Comparison of ENCODE assay signal across 19 cellular contexts in the genomic region with DNA sequence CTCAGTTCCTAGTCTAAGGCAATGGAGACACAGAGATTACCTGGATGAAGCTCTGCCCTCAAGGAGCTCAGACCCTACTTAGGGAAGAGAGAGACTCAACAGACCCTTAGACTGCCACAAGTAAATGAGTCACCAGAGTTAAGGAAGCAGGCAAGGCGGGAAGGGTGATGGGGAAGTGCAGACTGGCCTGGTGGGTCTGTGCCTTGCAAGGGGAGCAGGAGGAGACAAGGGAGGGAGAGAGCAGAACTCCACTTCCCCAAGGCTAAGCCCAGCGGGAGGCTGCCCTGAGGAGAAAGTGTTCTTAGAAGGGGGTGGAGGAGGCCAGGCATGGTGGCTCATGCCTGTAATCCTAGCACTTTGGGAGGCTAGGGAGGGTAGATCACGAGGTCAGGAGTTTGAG.
"Had no signal": no experiment of that assay in that cellular context is flagged by ENCODE, and none has a peak within 500 bp of the region (broad histone marks: within the 10 kb centered on the region; RNA-seq: fewer than 3 reads in every experiment).

No MANE protein-coding gene starts in this region.

- ATAC-seq: activated T-helper 17 cell treated with anti-CD3 and anti-CD28 coated beads, Interleukin-2, amount 50 U/mL, for 72 hours; effector memory CD8-positive, alpha-beta T cell; left colon had no signal

- H3K4me3 Mint-ChIP-seq: activated naive CD8-positive, alpha-beta T cell treated with anti-CD3 and anti-CD28 coated beads for 36 hours; activated T-helper 17 cell treated with anti-CD3 and anti-CD28 coated beads, Interleukin-2, amount 50 U/mL, for 72 hours; effector memory CD8-positive, alpha-beta T cell; mesothelial cell of epicardium; nephron had no signal

- DNase-seq: activated CD4-positive, alpha-beta T cell treated with anti-CD3 and anti-CD28 coated beads for 1 hour; activated naive CD4-positive, alpha-beta T cell; activated naive CD8-positive, alpha-beta T cell treated with anti-CD3 and anti-CD28 coated beads for 36 hours; activated T-cell treated with anti-CD3 and anti-CD28 coated beads, Interleukin-2, amount 50 U/mL, for 1 hour; amniotic stem cell; dermis blood vessel endothelial cell; effector memory CD8-positive, alpha-beta T cell; esophagus squamous epithelium; left colon; retina; stimulated activated CD8-positive, alpha-beta memory T cell treated with anti-CD3 and anti-CD28 coated beads, Interleukin-4, amount 100 ng/mL, for 48 hours; stimulated activated naive CD4-positive, alpha-beta T cell; T-helper 2 cell; thyroid gland; WERI-Rb-1 had no signal

- H3K27me3 ChIP-seq: thyroid gland had no signal

- H3K4me1 ChIP-seq: thyroid gland had no signal

- H3K4me3 ChIP-seq: esophagus squamous epithelium, lung, thyroid gland had no signal

- H3K36me3 ChIP-seq: esophagus squamous epithelium, thyroid gland, WERI-Rb-1 had no signal

- H3K27ac ChIP-seq: esophagus squamous epithelium, thyroid gland, WERI-Rb-1 had no signal

- H3K27ac Mint-ChIP-seq: activated naive CD8-positive, alpha-beta T cell treated with anti-CD3 and anti-CD28 coated beads for 36 hours; activated T-helper 17 cell treated with anti-CD3 and anti-CD28 coated beads, Interleukin-2, amount 50 U/mL, for 72 hours; effector memory CD8-positive, alpha-beta T cell; mesothelial cell of epicardium; nephron had no signal

- H3K9me3 Mint-ChIP-seq: activated naive CD8-positive, alpha-beta T cell treated with anti-CD3 and anti-CD28 coated beads for 36 hours; activated T-helper 17 cell treated with anti-CD3 and anti-CD28 coated beads, Interleukin-2, amount 50 U/mL, for 72 hours; effector memory CD8-positive, alpha-beta T cell; mesothelial cell of epicardium; nephron had no signal

- H3K4me1 Mint-ChIP-seq: activated naive CD8-positive, alpha-beta T cell treated with anti-CD3 and anti-CD28 coated beads for 36 hours; activated T-helper 17 cell treated with anti-CD3 and anti-CD28 coated beads, Interleukin-2, amount 50 U/mL, for 72 hours; mesothelial cell of epicardium; nephron had no signal

- H3K9me3 ChIP-seq: esophagus squamous epithelium, thyroid gland had no signal

- H3K36me3 Mint-ChIP-seq: activated naive CD8-positive, alpha-beta T cell treated with anti-CD3 and anti-CD28 coated beads for 36 hours; mesothelial cell of epicardium had no signal
